ENCODE assay signal across 8 cellular contexts in the genomic region with DNA sequence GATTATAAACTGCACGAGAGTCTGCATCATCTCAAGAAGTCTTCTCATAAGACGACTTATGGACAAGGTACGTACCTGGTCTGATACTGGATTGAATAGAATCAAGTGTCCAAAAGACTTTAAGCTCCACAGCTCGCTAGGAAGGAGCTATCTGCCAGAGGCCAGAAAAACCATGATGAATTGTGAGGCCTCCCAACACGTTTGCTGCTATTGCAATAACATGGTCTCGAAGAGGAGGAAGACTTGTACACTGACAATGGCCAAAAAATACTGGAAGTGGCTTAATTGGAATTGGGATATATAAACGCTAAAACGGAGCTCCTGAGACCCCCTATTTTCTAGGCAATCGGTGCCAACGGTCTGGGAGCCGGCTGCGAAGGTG. TPM values are rescaled to one million over a fixed set of nuclear protein-coding genes. Genes with fewer than 3 reads are reported as not detected.
A peak's percentile ranks its signal among the peaks of the same experiment; 100 is the strongest.
DNase-seq lines count a peak whose midpoint lies in the region; ATAC-seq and TF ChIP-seq lines count a peak whose summit lies in the region.

No MANE protein-coding gene starts in this region.

- H2AFZ ChIP-seq in OCI-LY7 (ENCODE audit: low read length) = peak overlapping the region; percentile 89

- H3K4me1 ChIP-seq in OCI-LY7 (ENCODE audit: insufficient read depth, low read length, poor library complexity, severe bottlenecking) = peaks cover 11% of the 10 kb centered on the region

- H3K4me2 ChIP-seq in OCI-LY7 (ENCODE audit: low read length) = peak overlapping the region; percentile 78

- DNase-seq in OCI-LY7 (ENCODE audit: low spot score) (peak; percentile 17), dermis blood vessel endothelial cell (peak; percentile 25), myocyte (ENCODE audit: low read depth) (peak; percentile 17), HEK293T (ENCODE audit: extremely low spot score) (no peak), cerebellar nuclear complex (lab: John Stamatoyannopoulos, UW) (no peak), germinal center (ENCODE audit: low spot score) (no peak)

- no peak overlapping the region for H3K27ac ChIP-seq in OCI-LY7 (ENCODE audit: low read depth, low read length, poor library complexity, severe bottlenecking)

- POLR2A ChIA-PET in OCI-LY7 (lab: Charles Lee) = interaction anchor here (0.6 to 4.4 kb wide), 9 partner anchors 10 to 784 kb away, joined by 3 to 43 read pairs (median 4); a partner anchor contains a TSS
- POLR2A ChIA-PET in HEK293T (lab: Yijun Ruan, JAX) = interaction anchor here (0.6 to 1.6 kb wide), 8 partner anchors 11 to 115 kb away, joined by 3 to 42 read pairs (median 4); a partner anchor contains a TSS

- no peaks in the 10 kb centered on the region for H4K20me1 ChIP-seq in OCI-LY7 (ENCODE audit: insufficient read depth, low read length)

- CTCF ChIA-PET in OCI-LY7 (lab: Charles Lee; ENCODE audit: unreplicated experiment) (interaction anchor here (0.6 to 1.0 kb wide), 3 partner anchors 11 to 115 kb away, joined by 3 to 5 read pairs (median 3); a partner anchor contains a TSS), HEK293T (lab: Yijun Ruan, JAX) (interaction anchor here (1.2 kb wide), 1 partner anchor 10 kb away, joined by 11 read pairs; a partner anchor contains a TSS)

- no TSS peak for BruUV-seq in OCI-LY7 (replicated peaks; lab: Mats Ljungman, UMichigan)

- intact Hi-C loops in OCI-LY7 (cut with micrococcal nuclease; ENCODE audit: unreplicated experiment) = loop anchor here (5.0 kb wide), 1 partner anchor 51 kb away; a partner anchor contains a TSS

- no peak for TF ChIP-seq CTCF in GM12875 (IDR thresholded peaks at IDR 0.05; ENCODE audit: borderline replicate concordance, insufficient read depth, low read depth, low read length)
- no peak for TF ChIP-seq CTCF in OCI-LY7 (conservative IDR thresholded peaks at IDR 0.05; ENCODE audit: low read length)

- H3K79me2 ChIP-seq in OCI-LY7 (ENCODE audit: insufficient read depth, low read depth, low read length) = no peaks in the 10 kb centered on the region

- H3K4me3 ChIP-seq in GM12875 (ENCODE audit: low read depth, low read length) = peak overlapping the region; percentile 95
- peak overlapping the region; percentile 72 for H3K4me3 ChIP-seq in OCI-LY7 (ENCODE audit: low read depth, low read length, poor library complexity, severe bottlenecking)

- no peak for ATAC-seq in GM21447 (IDR thresholded peaks at IDR 0.05; ENCODE audit: unreplicated experiment)

- no peaks in the 10 kb centered on the region for H3K36me3 ChIP-seq in OCI-LY7 (ENCODE audit: insufficient read depth, low read length)

- no peaks in the 10 kb centered on the region for H3K9me3 ChIP-seq in OCI-LY7 (ENCODE audit: low read length)

- H3K9me2 ChIP-seq in OCI-LY7 (ENCODE audit: insufficient read depth, low read length) = no peaks in the 10 kb centered on the region

TF ChIP-seq in HEK293T, 16 proteins besides CTCF, POLR2A, EP300 and RAD21:
- TF ChIP-seq BHLHE40 (IDR thresholded peaks at IDR 0.05; ENCODE audit: borderline replicate concordance) (no peak), CTBP1 (IDR thresholded peaks at IDR 0.05; ENCODE audit: borderline replicate concordance) (no peak)

RNA-seq across cellular contexts. Expression of a gene that starts 0.5 kb away (rescaled TPM):
- 0.44 and 1.3 TPM in 2 replicates for total RNA-seq in OCI-LY7 (2014; rRNA removed; shearing (Covaris generic))
- total RNA-seq in OCI-LY7 (2022) (0.95 and 1.1 TPM in 2 replicates), dermis blood vessel endothelial cell (1.9 and 2.6 TPM in 2 replicates), myocyte (3.3 and 3.5 TPM in 2 replicates)
- polyA plus RNA-seq in myocyte (2012) = 1.6 TPM

RNA-seq across cellular contexts. Expression of a gene that starts 11.2 kb away (rescaled TPM):
- 18.9 and 30.3 TPM in 2 replicates for total RNA-seq in OCI-LY7 (2014; rRNA removed; shearing (Covaris generic))
- total RNA-seq in OCI-LY7 (2022) (24.4 and 25.0 TPM in 2 replicates), dermis blood vessel endothelial cell (24.5 and 32.0 TPM in 2 replicates), myocyte (35.7 and 62.5 TPM in 2 replicates)
- polyA plus RNA-seq in myocyte (2012) = 20.9 TPM

RNA-seq across cellular contexts. Expression of a gene that starts 50.9 kb away (rescaled TPM):
- total RNA-seq in OCI-LY7 (2014; rRNA removed; shearing (Covaris generic)) = 104 and 112 TPM in 2 replicates
- 179 and 198 TPM in 2 replicates for total RNA-seq in OCI-LY7 (2022)
- 89.0 and 106 TPM in 2 replicates for total RNA-seq in dermis blood vessel endothelial cell
- 92.6 and 101 TPM in 2 replicates for total RNA-seq in myocyte
- 40.7 TPM for polyA plus RNA-seq in myocyte (2012)

RNA-seq across cellular contexts. Expression of a gene that starts 51.9 kb away (rescaled TPM):
- total RNA-seq in OCI-LY7 (2014; rRNA removed; shearing (Covaris generic)) = 243 and 335 TPM in 2 replicates
- total RNA-seq in OCI-LY7 (2022) (337 and 352 TPM in 2 replicates), dermis blood vessel endothelial cell (180 and 275 TPM in 2 replicates), myocyte (116 and 181 TPM in 2 replicates)
- polyA plus RNA-seq in myocyte (2012) = 102 TPM

Comparison
In these comparisons a context has a peak if more than half of its experiments do, and no peak if none do; other contexts are left out.
1. DNase-seq: peak in OCI-LY7 (single experiment), dermis blood vessel endothelial cell (single experiment) and myocyte (single experiment); none in HEK293T (single experiment), cerebellar nuclear complex (0 of 2) and germinal center (single experiment).